In the genomic region with DNA sequence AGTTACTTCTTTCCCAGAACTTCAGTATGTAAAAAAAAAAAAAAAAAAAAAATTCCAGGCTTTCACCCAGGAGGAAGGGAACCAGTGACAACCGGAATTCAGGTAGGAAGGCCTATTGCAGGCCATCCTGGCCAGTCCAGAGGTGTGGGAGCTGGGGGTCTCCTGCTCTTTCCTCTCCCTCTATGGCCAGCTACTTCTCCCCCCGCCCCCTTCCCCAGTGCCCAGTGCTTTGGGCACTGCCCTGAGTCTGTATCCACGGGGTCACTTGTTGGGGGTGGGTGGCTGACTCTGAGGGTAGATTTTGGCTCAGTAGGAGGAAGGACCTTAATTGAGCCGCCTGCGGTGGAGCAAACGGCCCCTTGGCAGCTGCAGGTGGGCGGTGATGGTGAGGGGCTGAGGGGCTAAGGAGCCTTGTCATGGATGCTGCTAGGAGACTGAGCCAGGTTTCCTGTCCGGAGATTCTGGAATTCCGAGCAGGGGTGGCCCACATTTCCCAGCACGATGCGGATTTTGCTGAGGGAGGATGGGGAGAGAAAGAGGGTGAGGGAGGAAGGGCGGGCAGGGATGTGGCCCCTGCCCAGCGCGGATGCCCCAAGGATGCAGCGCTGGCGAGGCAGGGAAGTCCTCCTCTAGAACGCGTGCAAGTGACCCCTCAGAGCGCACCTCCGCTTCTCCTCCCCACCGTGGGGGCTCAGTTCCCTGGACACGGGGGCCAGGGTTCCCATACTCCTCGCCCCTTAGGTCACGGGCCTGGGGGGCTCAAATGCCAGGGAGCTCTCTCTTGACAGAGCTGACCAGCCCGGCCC, we compare ENCODE assay signal across 8 cellular contexts. TPM values are rescaled to one million over a fixed set of nuclear protein-coding genes. Genes with fewer than 3 reads are reported as not detected.
DNase-seq lines count a peak whose midpoint lies in the region; ATAC-seq, FAIRE-seq and TF ChIP-seq lines count a peak whose summit lies in the region.

No MANE protein-coding gene starts in this region.

- H3K4me3 ChIP-seq in bronchial epithelial cell (ENCODE audit: low read depth, low read length) (peak overlapping the region; percentile 68), upper lobe of right lung (peak overlapping the region; percentile 81)

- H3K36me3 Mint-ChIP-seq in memory B cell, result peaks cover 2% of the 10 kb centered on the region

- peaks cover 2% of the 10 kb centered on the region for H3K9me3 Mint-ChIP-seq in memory B cell

- no peak for FAIRE-seq in bronchial epithelial cell (lab: Jason Lieb, UNC)

- H3K36me3 ChIP-seq in bronchial epithelial cell (ENCODE audit: control insufficient read depth, insufficient read depth, low read length) (no peaks in the 10 kb centered on the region), upper lobe of right lung (no peaks in the 10 kb centered on the region)

- H3K4me3 Mint-ChIP-seq in memory B cell, result peak overlapping the region; percentile 90

- peaks cover 34% of the 10 kb centered on the region for H3K4me1 ChIP-seq in upper lobe of right lung

- H3K9me3 ChIP-seq in upper lobe of right lung, result no peaks in the 10 kb centered on the region

- H3K27ac Mint-ChIP-seq in memory B cell, result peak overlapping the region; percentile 85

- DNase-seq in activated effector memory CD4-positive, alpha-beta T cell treated with anti-CD3 and anti-CD28 coated beads, Interleukin-2, amount 50 U/mL, for 16 hours, result peak; percentile 63
- DNase-seq in activated effector memory CD4-positive, alpha-beta T cell treated with Interleukin-2 at 50 U/mL for 16 hours, result no peak
- DNase-seq in bronchial epithelial cell (ENCODE audit: low read depth) (no peak), memory B cell (ENCODE audit: low spot score in 2 of 2) (no peak), upper lobe of right lung (no peak), NCI-H2107 (lab: John Stamatoyannopoulos, UW) (no peak), KG1 (lab: John Stamatoyannopoulos, UW) (no peak)

- TF ChIP-seq CTCF in bronchial epithelial cell (IDR thresholded peaks at IDR 0.05; ENCODE audit: insufficient read depth, low read length, severe bottlenecking) (no peak), upper lobe of right lung (IDR thresholded peaks at IDR 0.05) (no peak)

- intact Hi-C loops in upper lobe of right lung (cut with DNase I), result no loop called here

- H3K4me1 Mint-ChIP-seq in memory B cell, result peaks cover 22% of the 10 kb centered on the region

- H3K27ac ChIP-seq in upper lobe of right lung, result peak overlapping the region; percentile 94

- H3K27me3 ChIP-seq in bronchial epithelial cell (ENCODE audit: control insufficient read depth, insufficient read depth, low read length) (no peaks in the 10 kb centered on the region), upper lobe of right lung (no peaks in the 10 kb centered on the region)

- ATAC-seq in memory B cell (ENCODE audit: low read depth) (no peak), upper lobe of right lung (no peak), HG03039 (IDR thresholded peaks at IDR 0.05; ENCODE audit: unreplicated experiment) (no peak)

- H3K27me3 Mint-ChIP-seq in memory B cell, result no peaks in the 10 kb centered on the region

RNA-seq across cellular contexts. Expression of a gene that starts 1.3 kb away (rescaled TPM):
- total RNA-seq in bronchial epithelial cell (10.0 and 10.9 TPM in 2 replicates), upper lobe of right lung (37.0 TPM)
